In genomic region chr2:156401863-156402262, GRCh38 we compare ENCODE assay signal across 15 cellular contexts. TPM values are rescaled to one million over a fixed set of nuclear protein-coding genes. Genes with fewer than 3 reads are reported as not detected.
A peak's percentile ranks its signal among the peaks of the same experiment; 100 is the strongest.
DNase-seq lines count a peak whose midpoint lies in the region; ATAC-seq and TF ChIP-seq lines count a peak whose summit lies in the region.
"Had no signal": no experiment of that assay in that cellular context is flagged by ENCODE, and none has a peak within 500 bp of the region (broad histone marks: within the 10 kb centered on the region; RNA-seq: fewer than 3 reads in every experiment).

No MANE protein-coding gene starts in this region.

- H3K27me3 Mint-ChIP-seq in GM23338 (ENCODE audit: insufficient read depth, low read depth, poor library complexity) = peaks cover 20% of the 10 kb centered on the region
- H3K27me3 Mint-ChIP-seq in endodermal cell (ENCODE audit: insufficient read depth) = peaks cover 16% of the 10 kb centered on the region

- H3K9me3 ChIP-seq in endodermal cell (ENCODE audit: control insufficient read depth, low read length) = no peaks in the 10 kb centered on the region
- H3K9me3 ChIP-seq in transverse colon = no peaks in the 10 kb centered on the region
- H3K9me3 ChIP-seq: gastroesophageal sphincter, suprapubic skin had no signal

- H3K36me3 ChIP-seq in GM23338 (ENCODE audit: insufficient read depth) (no peaks in the 10 kb centered on the region), endodermal cell (ENCODE audit: control insufficient read depth, insufficient read depth, low read length) (no peaks in the 10 kb centered on the region), transverse colon (no peaks in the 10 kb centered on the region)
- H3K36me3 ChIP-seq: gastroesophageal sphincter, suprapubic skin had no signal

- no peaks in the 10 kb centered on the region for H3K4me1 ChIP-seq in GM23338 (ENCODE audit: insufficient read depth)
- no peaks in the 10 kb centered on the region for H3K4me1 ChIP-seq in endodermal cell (ENCODE audit: control insufficient read depth, insufficient read depth, low read length)
- H3K4me1 ChIP-seq in transverse colon = peaks cover 4 to 21% (median 13%) of the 10 kb centered on the region in 4 donors

- TF ChIP-seq CTCF in GM23338 (conservative IDR thresholded peaks at IDR 0.05; ENCODE audit: low read depth in 2 of 2) = no peak
- no peak for TF ChIP-seq CTCF in endodermal cell (conservative IDR thresholded peaks at IDR 0.05)
- no peak for TF ChIP-seq CTCF in transverse colon (IDR thresholded peaks at IDR 0.05)

- no peak overlapping the region for H2AFZ ChIP-seq in GM23338

- ATAC-seq in GM23338 (no peak), GM18505 (IDR thresholded peaks at IDR 0.05; ENCODE audit: unreplicated experiment) (no peak), HG02642 (IDR thresholded peaks at IDR 0.05; ENCODE audit: poor library complexity, unreplicated experiment) (no peak)
- ATAC-seq: activated CD4-positive, alpha-beta T cell treated with anti-CD3 and anti-CD28 coated beads for 36 hours had no signal

- DNase-seq in GM23338 (ENCODE audit: low spot score) (no peak), OCI-M1 (lab: John Stamatoyannopoulos, UW) (peak; percentile 64), endodermal cell (no peak), transverse colon (no peak), NCI-H2029 (lab: John Stamatoyannopoulos, UW) (no peak)
- DNase-seq: activated CD4-positive, alpha-beta T cell treated with anti-CD3 and anti-CD28 coated beads for 36 hours; activated naive CD4-positive, alpha-beta T cell treated with anti-CD3 and anti-CD28 coated beads, Interleukin-2, amount 50 U/mL, for 16 hours; CD8-positive, alpha-beta memory T cell; NCI-H1436; posterior cingulate gyrus had no signal

- no peak for TF ChIP-seq POLR2A in transverse colon (IDR thresholded peaks at IDR 0.05)
- no peak for TF ChIP-seq POLR2A in GM18505 (IDR thresholded peaks at IDR 0.05; ENCODE audit: borderline replicate concordance, extremely low read depth, insufficient read depth, insufficient read length)

- no peak for TF ChIP-seq EP300 in transverse colon (IDR thresholded peaks at IDR 0.05; ENCODE audit: low read depth)

- peaks cover 20% of the 10 kb centered on the region for H3K27me3 ChIP-seq in GM23338 (ENCODE audit: insufficient read depth)
- H3K27me3 ChIP-seq in endodermal cell (ENCODE audit: control insufficient read depth, insufficient read depth, low read length, poor library complexity, severe bottlenecking) = no peaks in the 10 kb centered on the region
- H3K27me3 ChIP-seq in transverse colon = no peaks in the 10 kb centered on the region
- H3K27me3 ChIP-seq: gastroesophageal sphincter, suprapubic skin had no signal

- WGBS in endodermal cell (ENCODE audit: insufficient coverage in 1 of 2, insufficient read length in 1 of 2), 2 experiments = 86 to 93% methylated on average over 5 of the region's 5 CpGs
- 61 to 70% methylated on average over 3 to 5 of the region's 5 CpGs for WGBS in transverse colon (ENCODE audit: low coverage in 1 of 2), 2 donors

- H3K27ac Mint-ChIP-seq in GM23338 (no peak overlapping the region), endodermal cell (no peak overlapping the region)
- H3K27ac Mint-ChIP-seq: T-helper 2 cell treated with Interferon-gamma antibody and Interleukin-4, amounts not matched to agents 5 μg/mL and 100 μg/mL, for 36 hours had no signal

- no peak overlapping the region for H3K4me2 ChIP-seq in GM23338

- H3K79me2 ChIP-seq in GM23338 (replicated peaks; ENCODE audit: insufficient read depth) = no peaks in the 10 kb centered on the region

- H3K4me3 Mint-ChIP-seq in GM23338 (peak overlapping the region; percentile 91; the same call in 2 of the 3 replicates), endodermal cell (no peak overlapping the region)
- H3K4me3 Mint-ChIP-seq: activated CD4-positive, alpha-beta T cell treated with anti-CD3 and anti-CD28 coated beads for 36 hours had no signal

- no peak overlapping the region for H3K4me3 ChIP-seq in GM23338
- H3K4me3 ChIP-seq in endodermal cell (ENCODE audit: low read length) = peak overlapping the region; percentile 87
- no peak overlapping the region for H3K4me3 ChIP-seq in transverse colon

- intact Hi-C loops in transverse colon (cut with DNase I; ENCODE audit: low total_unique reads) = loop anchor here (2.0 kb wide), 1 partner anchor 67 kb away; no protein-coding TSS in a partner anchor

- H3K9me3 Mint-ChIP-seq in GM23338 (peaks cover 8% of the 10 kb centered on the region), endodermal cell (no peaks in the 10 kb centered on the region)
- H3K9me3 Mint-ChIP-seq: T-helper 2 cell treated with Interferon-gamma antibody and Interleukin-4, amounts not matched to agents 5 μg/mL and 100 μg/mL, for 36 hours had no signal

- in situ Hi-C loops in transverse colon (cut with MboI; ENCODE audit: low pct_ligation_motif_present in 1 of 4, low pct_unique_long_range_greater_than_20kb in 1 of 4, low sequenced_read_pairs in 3 of 4) = loop anchor here in 1 of 4 donors (25.0 kb wide), 1 partner anchor 485 kb away; no protein-coding TSS in a partner anchor

- H3K27ac ChIP-seq in GM23338 (ENCODE audit: low read depth) (no peak overlapping the region), endodermal cell (ENCODE audit: low read depth, low read length) (no peak overlapping the region), transverse colon (peak overlapping the region; percentile 90 to 95 (median 92))
- H3K27ac ChIP-seq: suprapubic skin had no signal

- no peak overlapping the region for H3K9ac ChIP-seq in endodermal cell (ENCODE audit: extremely low read depth, low read length, poor library complexity, severe bottlenecking)

- H3K36me3 Mint-ChIP-seq in GM23338 (ENCODE audit: low read depth) (0 out of 3 replicates have a peak, but pooled peaks cover 7% of the 10 kb centered on the region), endodermal cell (ENCODE audit: low read depth) (no peaks in the 10 kb centered on the region)

- no peaks in the 10 kb centered on the region for H4K20me1 ChIP-seq in GM23338 (replicated peaks; ENCODE audit: insufficient read depth)

- no peaks in the 10 kb centered on the region; the same call in 1 of the 2 replicates for H3K9me2 ChIP-seq in GM23338 (ENCODE audit: insufficient read depth)

- H3F3A ChIP-seq in GM23338 (replicated peaks; ENCODE audit: low read depth) = no peaks in the 10 kb centered on the region

- peaks cover 25% of the 10 kb centered on the region for H3K4me1 Mint-ChIP-seq in GM23338
- H3K4me1 Mint-ChIP-seq in endodermal cell = peaks cover 10% of the 10 kb centered on the region

TF ChIP-seq in GM23338, 12 proteins besides CTCF, POLR2A, EP300 and RAD21:
- no peak for TF ChIP-seq EZH2 (IDR thresholded peaks at IDR 0.05; ENCODE audit: low read depth, unreplicated experiment)

RNA-seq across cellular contexts. Expression of gene GPD2, which starts 34.3 kb away (rescaled TPM):
- 67.4 and 83.2 TPM in 2 replicates for total RNA-seq in GM23338 (2014; rRNA removed; shearing (Covaris generic))
- polyA plus RNA-seq in GM23338 (2016; fragmentation: Nextera tagmentation; extraction: Ambion mirVana) = 7.6 and 9.4 TPM in 2 replicates
- total RNA-seq in endodermal cell (10 to 100 TPM; 51.7 to 64.6 TPM), transverse colon (100 to 1,000 TPM in 2 of 4 donors, 10 to 100 TPM in 2; 65.5 to 161 (median 98.6) TPM)
- 22.0 TPM for polyA plus RNA-seq in endodermal cell (2013, experiment 1 of 2)
- 22.7 TPM for polyA plus RNA-seq in endodermal cell (2013, experiment 2 of 2)

Comparison
In these comparisons a context has a peak if more than half of its experiments do, and no peak if none do; other contexts are left out.
1. H3K27ac ChIP-seq: peak in transverse colon (4 of 4); none in GM23338 (single experiment) and endodermal cell (single experiment).